In genomic region chr15:96052572-96053038, GRCh38 we compare ENCODE assay signal across 9 cellular contexts.
DNase-seq lines count a peak whose midpoint lies in the region; ATAC-seq and TF ChIP-seq lines count a peak whose summit lies in the region.
"Had no signal": no experiment of that assay in that cellular context is flagged by ENCODE, and none has a peak within 500 bp of the region (broad histone marks: within the 10 kb centered on the region; RNA-seq: fewer than 3 reads in every experiment).

No MANE protein-coding gene starts in this region.

- peaks cover 13% of the 10 kb centered on the region for H3K23me2 ChIP-seq in H9 (ENCODE audit: insufficient read length, low read depth, low read length, poor library complexity, severe bottlenecking)

- no peak overlapping the region for H4K8ac ChIP-seq in H9 (replicated peaks; ENCODE audit: insufficient read length, low read depth, low read length)

- no peaks in the 10 kb centered on the region for H3K79me2 ChIP-seq in H9 (ENCODE audit: insufficient read depth, low read length)

- H3K4ac ChIP-seq in H9 (ENCODE audit: low read depth, low read length), result no peak overlapping the region

- H2AFZ ChIP-seq in H9 (ENCODE audit: low read length), result no peak overlapping the region

- H3K4me3 Mint-ChIP-seq in H9, result peak overlapping the region; percentile 56 to 62; a peak in 4 of 5 replicates

- no peak overlapping the region for H2BK5ac ChIP-seq in H9 (ENCODE audit: insufficient read length, low read length)

- H3K9me3 ChIP-seq in H9 (ENCODE audit: control insufficient read depth, low read depth, low read length), result no peaks in the 10 kb centered on the region
- H3K9me3 ChIP-seq in iPS DF 6.9 (ENCODE audit: control insufficient read depth, insufficient read depth, low read length), result no peaks in the 10 kb centered on the region
- no peaks in the 10 kb centered on the region for H3K9me3 ChIP-seq in psoas muscle

- H3K27ac ChIP-seq in H9 (ENCODE audit: insufficient read length, low read depth, low read length) (no peak overlapping the region), iPS DF 6.9 (ENCODE audit: low read length) (no peak overlapping the region), psoas muscle (peak overlapping the region; percentile 85)

- no peaks in the 10 kb centered on the region for H3K4me1 ChIP-seq in H9 (ENCODE audit: insufficient read depth, low read length)
- no peaks in the 10 kb centered on the region for H3K4me1 ChIP-seq in iPS DF 6.9 (ENCODE audit: control insufficient read depth, insufficient read depth, low read length)
- H3K4me1 ChIP-seq in psoas muscle, result peaks cover 12% of the 10 kb centered on the region

- peaks cover 96% of the 10 kb centered on the region for H3K27me3 Mint-ChIP-seq in H9 (ENCODE audit: low read depth)

- H2BK20ac ChIP-seq in H9 (ENCODE audit: low read depth, low read length, poor library complexity, severe bottlenecking), result no peak overlapping the region

- H3K27me3 ChIP-seq in H9 (ENCODE audit: insufficient read depth, low read length) (peaks cover 43% of the 10 kb centered on the region), iPS DF 6.9 (ENCODE audit: control insufficient read depth, insufficient read depth, low read length) (peaks cover 45% of the 10 kb centered on the region), psoas muscle (ENCODE audit: insufficient read depth in 3 of 3, low read length in 2 of 3) (no peaks in the 10 kb centered on the region)

- no peak overlapping the region for H3K18ac ChIP-seq in H9 (ENCODE audit: insufficient read length, low read depth, low read length)

- H3K23ac ChIP-seq in H9 (ENCODE audit: insufficient read length, low read depth, low read length), result no peak overlapping the region

- H3K14ac ChIP-seq in H9 (ENCODE audit: insufficient read depth, low read length), result no peak overlapping the region

- H3K4me1 Mint-ChIP-seq in H9, result peaks cover 12 to 22% of the 10 kb centered on the region in 2 experiments

- TF ChIP-seq POLR2A in erythroblast (IDR thresholded peaks at IDR 0.05; ENCODE audit: low read length), result no peak

- H3K79me1 ChIP-seq in H9 (ENCODE audit: insufficient read depth, low read depth, low read length, poor library complexity, severe bottlenecking), result no peaks in the 10 kb centered on the region

- no peaks in the 10 kb centered on the region for H3K36me3 ChIP-seq in iPS DF 6.9 (ENCODE audit: control insufficient read depth, insufficient read depth, low read length)
- no peaks in the 10 kb centered on the region for H3K36me3 ChIP-seq in psoas muscle (ENCODE audit: insufficient read depth in 1 of 2, low read depth in 1 of 2)

- H3K9ac ChIP-seq in H9 (ENCODE audit: extremely low read depth, insufficient read length, low read length), result no peak overlapping the region

- H3K56ac ChIP-seq in H9 (ENCODE audit: insufficient read length, low read depth, low read length), result no peak overlapping the region

- TF ChIP-seq CTCF in H9 (conservative IDR thresholded peaks at IDR 0.05), result no peak
- no peak for TF ChIP-seq CTCF in astrocyte of the cerebellum (IDR thresholded peaks at IDR 0.05; ENCODE audit: low read depth, low read length, missing control alignments)
- no peak for TF ChIP-seq CTCF in psoas muscle (IDR thresholded peaks at IDR 0.05)

- no peaks in the 10 kb centered on the region for H4K20me1 ChIP-seq in H9 (ENCODE audit: control insufficient read depth, insufficient read depth, insufficient read length)

- H2BK12ac ChIP-seq in H9 (ENCODE audit: insufficient read length, low read depth, low read length), result no peak overlapping the region

- DNase-seq in H9 (no peak), astrocyte of the cerebellum (ENCODE audit: low read depth) (no peak), iPS DF 6.9 (ENCODE audit: low read depth, low spot score) (no peak), psoas muscle (no peak), T-helper 1 cell (no peak), erythroblast (lab: John Stamatoyannopoulos, UW) (no peak), NCI-H748 treated with DMSO at 0.1 percent for 48 hours (lab: John Stamatoyannopoulos, UW) (no peak)
- no peak for DNase-seq in activated CD4-positive, alpha-beta T cell treated with anti-CD3 and anti-CD28 coated beads, Interleukin-2, amount 50 U/mL, for 1 hour
- DNase-seq: activated T-cell treated with anti-CD3 and anti-CD28 coated beads, Interleukin-2, amount 50 U/mL, for 1 hour had no signal

- H2BK120ac ChIP-seq in H9 (ENCODE audit: low read depth, low read length, poor library complexity, severe bottlenecking), result no peak overlapping the region

- WGBS in H9 (ENCODE audit: extremely low coverage, insufficient read length, low lambda C conversion rate), result no CpG with 5 or more reads among the region's 19 CpGs
- no CpG with 5 or more reads among the region's 19 CpGs for WGBS in iPS DF 6.9 (ENCODE audit: insufficient coverage, insufficient read length)
- 71 to 81% (median 71%) methylated on average over 18 to 19 of the region's 19 CpGs for WGBS in psoas muscle, 3 donors

- no peaks in the 10 kb centered on the region for H3K36me3 Mint-ChIP-seq in H9 (ENCODE audit: insufficient read depth in 1 of 3, low read depth in 3 of 3)

- peak overlapping the region; percentile 23 for H3K4me3 ChIP-seq in astrocyte of the cerebellum (ENCODE audit: low read depth, low read length)
- H3K4me3 ChIP-seq in iPS DF 6.9 (ENCODE audit: low read length), result peak overlapping the region; percentile 15; the same call in 1 of the 2 replicates
- H3K4me3 ChIP-seq in psoas muscle, result peak overlapping the region; percentile 65

- no peak overlapping the region for H3K27ac Mint-ChIP-seq in H9

- in situ Hi-C loops in astrocyte of the cerebellum (cut with HindIII; ENCODE audit: low sequenced_read_pairs), result no loop called here

- peak; percentile 25 to 62 (median 59) for ATAC-seq in psoas muscle

- no peak overlapping the region for H2BK15ac ChIP-seq in H9 (ENCODE audit: low read depth, low read length)

- peak overlapping the region; percentile 49 for H3K4me2 ChIP-seq in H9 (ENCODE audit: insufficient read depth, insufficient read length, low read length)

- no peak overlapping the region for H4K5ac ChIP-seq in H9 (ENCODE audit: insufficient read length, low read depth, low read length)

- H4K91ac ChIP-seq in H9 (ENCODE audit: insufficient read length, low read depth, low read length), result no peak overlapping the region

- intact Hi-C loops in psoas muscle (cut with DNase I), result loop anchor here in 1 of 2 donors (10.0 kb wide), 2 partner anchors 232 to 272 kb away; no protein-coding TSS in a partner anchor

- no peaks in the 10 kb centered on the region for H3K9me3 Mint-ChIP-seq in H9

- H2AK5ac ChIP-seq in H9 (ENCODE audit: insufficient read length, low read length), result no peak overlapping the region

- H3T11ph ChIP-seq in H9 (ENCODE audit: low read length), result no peak overlapping the region

Comparison
In these comparisons a context has a peak if more than half of its experiments do, and no peak if none do; other contexts are left out.
1. H3K4me3 ChIP-seq: peak in every context shown above with its lines; median percentile 65 in psoas muscle; 23 in astrocyte of the cerebellum; 15 in iPS DF 6.9.